1 cellular context compared by ENCODE assay signal in the genomic region with DNA sequence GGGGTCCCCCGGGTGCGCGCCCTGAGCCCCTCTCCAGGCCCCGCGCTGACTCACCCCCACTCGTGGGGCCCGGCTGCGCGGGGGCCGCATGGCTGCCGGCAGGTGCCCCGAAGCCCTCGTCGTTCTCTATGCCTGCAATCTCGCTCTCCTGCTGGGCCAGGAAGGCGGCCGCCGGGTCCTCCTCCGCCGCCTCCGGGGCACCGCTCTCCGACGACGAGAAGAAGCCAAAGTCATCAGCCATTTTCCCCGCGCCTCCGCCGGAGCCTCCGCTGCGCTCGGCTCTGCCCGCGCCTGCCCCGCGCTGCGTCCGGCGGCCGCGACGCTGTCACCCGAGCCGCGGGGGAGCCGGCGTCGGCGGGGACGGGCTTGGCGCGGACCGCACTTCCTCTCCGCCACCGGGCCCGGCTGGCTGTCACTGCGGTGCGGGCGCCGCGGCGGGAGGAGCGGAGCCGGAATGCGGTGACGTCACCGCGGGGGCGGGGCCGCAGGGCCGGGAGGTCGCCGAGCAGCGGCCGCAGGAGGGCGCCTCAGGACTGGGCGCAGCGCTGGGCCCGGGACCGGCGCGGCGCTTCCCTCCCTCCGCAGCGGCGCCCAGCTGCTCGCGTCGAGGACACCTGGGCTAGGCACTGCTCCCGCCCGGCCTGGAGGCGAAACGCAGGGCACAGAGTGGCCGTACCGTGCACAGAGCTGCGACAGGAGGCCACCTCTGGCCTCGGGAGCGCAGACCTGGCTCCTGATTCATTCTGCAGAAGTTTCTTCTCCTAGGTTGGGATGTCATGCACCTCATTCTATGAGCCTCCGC.
A peak's percentile ranks its signal among the peaks of the same experiment; 100 is the strongest.
TF ChIP-seq lines count a peak whose summit lies in the region.

A gene with protein sequence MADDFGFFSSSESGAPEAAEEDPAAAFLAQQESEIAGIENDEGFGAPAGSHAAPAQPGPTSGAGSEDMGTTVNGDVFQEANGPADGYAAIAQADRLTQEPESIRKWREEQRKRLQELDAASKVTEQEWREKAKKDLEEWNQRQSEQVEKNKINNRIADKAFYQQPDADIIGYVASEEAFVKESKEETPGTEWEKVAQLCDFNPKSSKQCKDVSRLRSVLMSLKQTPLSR (minus strand): TSS at position 417 of the 802 bp plus-strand sequence. CDS start 176 bp downstream, at position 241.

TF ChIP-seq in HepG2, 621 proteins besides CTCF, POLR2A, EP300 and RAD21 (continued from another document and continues in another):
- TF ChIP-seq, protein P1, sequence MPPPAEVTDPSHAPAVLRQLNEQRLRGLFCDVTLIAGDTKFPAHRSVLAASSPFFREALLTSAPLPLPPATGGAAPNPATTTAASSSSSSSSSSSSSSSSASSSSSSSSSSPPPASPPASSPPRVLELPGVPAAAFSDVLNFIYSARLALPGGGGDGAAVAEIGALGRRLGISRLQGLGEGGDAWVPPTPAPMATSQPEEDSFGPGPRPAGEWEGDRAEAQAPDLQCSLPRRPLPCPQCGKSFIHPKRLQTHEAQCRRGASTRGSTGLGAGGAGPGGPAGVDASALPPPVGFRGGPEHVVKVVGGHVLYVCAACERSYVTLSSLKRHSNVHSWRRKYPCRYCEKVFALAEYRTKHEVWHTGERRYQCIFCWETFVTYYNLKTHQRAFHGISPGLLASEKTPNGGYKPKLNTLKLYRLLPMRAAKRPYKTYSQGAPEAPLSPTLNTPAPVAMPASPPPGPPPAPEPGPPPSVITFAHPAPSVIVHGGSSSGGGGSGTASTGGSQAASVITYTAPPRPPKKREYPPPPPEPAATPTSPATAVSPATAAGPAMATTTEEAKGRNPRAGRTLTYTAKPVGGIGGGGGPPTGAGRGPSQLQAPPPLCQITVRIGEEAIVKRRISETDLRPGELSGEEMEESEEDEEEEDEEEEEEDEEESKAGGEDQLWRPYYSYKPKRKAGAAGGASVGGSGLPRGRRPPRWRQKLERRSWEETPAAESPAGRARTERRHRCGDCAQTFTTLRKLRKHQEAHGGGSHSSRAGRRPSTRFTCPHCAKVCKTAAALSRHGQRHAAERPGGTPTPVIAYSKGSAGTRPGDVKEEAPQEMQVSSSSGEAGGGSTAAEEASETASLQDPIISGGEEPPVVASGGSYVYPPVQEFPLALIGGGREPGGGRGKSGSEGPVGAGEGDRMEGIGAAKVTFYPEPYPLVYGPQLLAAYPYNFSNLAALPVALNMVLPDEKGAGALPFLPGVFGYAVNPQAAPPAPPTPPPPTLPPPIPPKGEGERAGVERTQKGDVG (CRISPR knock-in tag; IDR thresholded peaks at IDR 0.05; ENCODE audit: borderline replicate concordance), result no peak
- TF ChIP-seq DPF2 (CRISPR knock-in tag; IDR thresholded peaks at IDR 0.05; ENCODE audit: borderline replicate concordance, low read depth), result no peak
- no peak for TF ChIP-seq POLR2G (IDR thresholded peaks at IDR 0.05; ENCODE audit: low read depth, low read length)
- TF ChIP-seq TBL1XR1 (IDR thresholded peaks at IDR 0.05; ENCODE audit: borderline replicate concordance, low read length, partially characterized antibody), result no peak
- 0 out of 2 replicates have a peak, but pooled peaks have one; percentile 50 for TF ChIP-seq ZNF772 (CRISPR knock-in tag; IDR thresholded peaks at IDR 0.05)
- TF ChIP-seq, protein P2, sequence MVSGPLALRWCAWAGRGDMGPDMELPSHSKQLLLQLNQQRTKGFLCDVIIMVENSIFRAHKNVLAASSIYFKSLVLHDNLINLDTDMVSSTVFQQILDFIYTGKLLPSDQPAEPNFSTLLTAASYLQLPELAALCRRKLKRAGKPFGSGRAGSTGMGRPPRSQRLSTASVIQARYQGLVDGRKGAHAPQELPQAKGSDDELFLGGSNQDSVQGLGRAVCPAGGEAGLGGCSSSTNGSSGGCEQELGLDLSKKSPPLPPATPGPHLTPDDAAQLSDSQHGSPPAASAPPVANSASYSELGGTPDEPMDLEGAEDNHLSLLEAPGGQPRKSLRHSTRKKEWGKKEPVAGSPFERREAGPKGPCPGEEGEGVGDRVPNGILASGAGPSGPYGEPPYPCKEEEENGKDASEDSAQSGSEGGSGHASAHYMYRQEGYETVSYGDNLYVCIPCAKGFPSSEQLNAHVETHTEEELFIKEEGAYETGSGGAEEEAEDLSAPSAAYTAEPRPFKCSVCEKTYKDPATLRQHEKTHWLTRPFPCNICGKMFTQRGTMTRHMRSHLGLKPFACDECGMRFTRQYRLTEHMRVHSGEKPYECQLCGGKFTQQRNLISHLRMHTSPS (CRISPR knock-in tag; IDR thresholded peaks at IDR 0.05; ENCODE audit: low read depth), result peak; percentile 61; the same call in 1 of the 2 replicates
- TF ChIP-seq, protein P3, sequence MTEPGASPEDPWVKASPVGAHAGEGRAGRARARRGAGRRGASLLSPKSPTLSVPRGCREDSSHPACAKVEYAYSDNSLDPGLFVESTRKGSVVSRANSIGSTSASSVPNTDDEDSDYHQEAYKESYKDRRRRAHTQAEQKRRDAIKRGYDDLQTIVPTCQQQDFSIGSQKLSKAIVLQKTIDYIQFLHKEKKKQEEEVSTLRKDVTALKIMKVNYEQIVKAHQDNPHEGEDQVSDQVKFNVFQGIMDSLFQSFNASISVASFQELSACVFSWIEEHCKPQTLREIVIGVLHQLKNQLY (CRISPR knock-in tag; IDR thresholded peaks at IDR 0.05), result no peak
- TF ChIP-seq RBAK (CRISPR knock-in tag; IDR thresholded peaks at IDR 0.05), result no peak
- TF ChIP-seq POLR2AphosphoS5 (IDR thresholded peaks at IDR 0.05; ENCODE audit: low read depth, low read length), result peak; percentile 23; the same call in 1 of the 2 replicates
- TF ChIP-seq ZNF430 (CRISPR knock-in tag; IDR thresholded peaks at IDR 0.05), result 0 out of 2 replicates have a peak, but pooled peaks have one; percentile 44
- TF ChIP-seq, protein P4, sequence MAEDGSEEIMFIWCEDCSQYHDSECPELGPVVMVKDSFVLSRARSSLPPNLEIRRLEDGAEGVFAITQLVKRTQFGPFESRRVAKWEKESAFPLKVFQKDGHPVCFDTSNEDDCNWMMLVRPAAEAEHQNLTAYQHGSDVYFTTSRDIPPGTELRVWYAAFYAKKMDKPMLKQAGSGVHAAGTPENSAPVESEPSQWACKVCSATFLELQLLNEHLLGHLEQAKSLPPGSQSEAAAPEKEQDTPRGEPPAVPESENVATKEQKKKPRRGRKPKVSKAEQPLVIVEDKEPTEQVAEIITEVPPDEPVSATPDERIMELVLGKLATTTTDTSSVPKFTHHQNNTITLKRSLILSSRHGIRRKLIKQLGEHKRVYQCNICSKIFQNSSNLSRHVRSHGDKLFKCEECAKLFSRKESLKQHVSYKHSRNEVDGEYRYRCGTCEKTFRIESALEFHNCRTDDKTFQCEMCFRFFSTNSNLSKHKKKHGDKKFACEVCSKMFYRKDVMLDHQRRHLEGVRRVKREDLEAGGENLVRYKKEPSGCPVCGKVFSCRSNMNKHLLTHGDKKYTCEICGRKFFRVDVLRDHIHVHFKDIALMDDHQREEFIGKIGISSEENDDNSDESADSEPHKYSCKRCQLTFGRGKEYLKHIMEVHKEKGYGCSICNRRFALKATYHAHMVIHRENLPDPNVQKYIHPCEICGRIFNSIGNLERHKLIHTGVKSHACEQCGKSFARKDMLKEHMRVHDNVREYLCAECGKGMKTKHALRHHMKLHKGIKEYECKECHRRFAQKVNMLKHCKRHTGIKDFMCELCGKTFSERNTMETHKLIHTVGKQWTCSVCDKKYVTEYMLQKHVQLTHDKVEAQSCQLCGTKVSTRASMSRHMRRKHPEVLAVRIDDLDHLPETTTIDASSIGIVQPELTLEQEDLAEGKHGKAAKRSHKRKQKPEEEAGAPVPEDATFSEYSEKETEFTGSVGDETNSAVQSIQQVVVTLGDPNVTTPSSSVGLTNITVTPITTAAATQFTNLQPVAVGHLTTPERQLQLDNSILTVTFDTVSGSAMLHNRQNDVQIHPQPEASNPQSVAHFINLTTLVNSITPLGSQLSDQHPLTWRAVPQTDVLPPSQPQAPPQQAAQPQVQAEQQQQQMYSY (CRISPR knock-in tag; IDR thresholded peaks at IDR 0.05), result peak; percentile 71
- no peak; the same call in 1 of the 2 replicates for TF ChIP-seq ZNF790 (CRISPR knock-in tag; IDR thresholded peaks at IDR 0.05; ENCODE audit: borderline replicate concordance)
- TF ChIP-seq, protein P5, sequence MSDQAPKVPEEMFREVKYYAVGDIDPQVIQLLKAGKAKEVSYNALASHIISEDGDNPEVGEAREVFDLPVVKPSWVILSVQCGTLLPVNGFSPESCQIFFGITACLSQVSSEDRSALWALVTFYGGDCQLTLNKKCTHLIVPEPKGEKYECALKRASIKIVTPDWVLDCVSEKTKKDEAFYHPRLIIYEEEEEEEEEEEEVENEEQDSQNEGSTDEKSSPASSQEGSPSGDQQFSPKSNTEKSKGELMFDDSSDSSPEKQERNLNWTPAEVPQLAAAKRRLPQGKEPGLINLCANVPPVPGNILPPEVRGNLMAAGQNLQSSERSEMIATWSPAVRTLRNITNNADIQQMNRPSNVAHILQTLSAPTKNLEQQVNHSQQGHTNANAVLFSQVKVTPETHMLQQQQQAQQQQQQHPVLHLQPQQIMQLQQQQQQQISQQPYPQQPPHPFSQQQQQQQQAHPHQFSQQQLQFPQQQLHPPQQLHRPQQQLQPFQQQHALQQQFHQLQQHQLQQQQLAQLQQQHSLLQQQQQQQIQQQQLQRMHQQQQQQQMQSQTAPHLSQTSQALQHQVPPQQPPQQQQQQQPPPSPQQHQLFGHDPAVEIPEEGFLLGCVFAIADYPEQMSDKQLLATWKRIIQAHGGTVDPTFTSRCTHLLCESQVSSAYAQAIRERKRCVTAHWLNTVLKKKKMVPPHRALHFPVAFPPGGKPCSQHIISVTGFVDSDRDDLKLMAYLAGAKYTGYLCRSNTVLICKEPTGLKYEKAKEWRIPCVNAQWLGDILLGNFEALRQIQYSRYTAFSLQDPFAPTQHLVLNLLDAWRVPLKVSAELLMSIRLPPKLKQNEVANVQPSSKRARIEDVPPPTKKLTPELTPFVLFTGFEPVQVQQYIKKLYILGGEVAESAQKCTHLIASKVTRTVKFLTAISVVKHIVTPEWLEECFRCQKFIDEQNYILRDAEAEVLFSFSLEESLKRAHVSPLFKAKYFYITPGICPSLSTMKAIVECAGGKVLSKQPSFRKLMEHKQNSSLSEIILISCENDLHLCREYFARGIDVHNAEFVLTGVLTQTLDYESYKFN (CRISPR knock-in tag; conservative IDR thresholded peaks at IDR 0.05), result no peak
- peak; percentile 52; the same call in 1 of the 2 replicates for TF ChIP-seq MIXL1 (CRISPR knock-in tag; IDR thresholded peaks at IDR 0.05)
- peak; percentile 31; the same call in 1 of the 2 replicates for TF ChIP-seq NFYC (CRISPR knock-in tag; IDR thresholded peaks at IDR 0.05)
- TF ChIP-seq SP5 (CRISPR knock-in tag; IDR thresholded peaks at IDR 0.05; ENCODE audit: borderline replicate concordance, low read depth), result 0 out of 2 replicates have a peak, but pooled peaks have one; percentile 56
- TF ChIP-seq, protein P6, sequence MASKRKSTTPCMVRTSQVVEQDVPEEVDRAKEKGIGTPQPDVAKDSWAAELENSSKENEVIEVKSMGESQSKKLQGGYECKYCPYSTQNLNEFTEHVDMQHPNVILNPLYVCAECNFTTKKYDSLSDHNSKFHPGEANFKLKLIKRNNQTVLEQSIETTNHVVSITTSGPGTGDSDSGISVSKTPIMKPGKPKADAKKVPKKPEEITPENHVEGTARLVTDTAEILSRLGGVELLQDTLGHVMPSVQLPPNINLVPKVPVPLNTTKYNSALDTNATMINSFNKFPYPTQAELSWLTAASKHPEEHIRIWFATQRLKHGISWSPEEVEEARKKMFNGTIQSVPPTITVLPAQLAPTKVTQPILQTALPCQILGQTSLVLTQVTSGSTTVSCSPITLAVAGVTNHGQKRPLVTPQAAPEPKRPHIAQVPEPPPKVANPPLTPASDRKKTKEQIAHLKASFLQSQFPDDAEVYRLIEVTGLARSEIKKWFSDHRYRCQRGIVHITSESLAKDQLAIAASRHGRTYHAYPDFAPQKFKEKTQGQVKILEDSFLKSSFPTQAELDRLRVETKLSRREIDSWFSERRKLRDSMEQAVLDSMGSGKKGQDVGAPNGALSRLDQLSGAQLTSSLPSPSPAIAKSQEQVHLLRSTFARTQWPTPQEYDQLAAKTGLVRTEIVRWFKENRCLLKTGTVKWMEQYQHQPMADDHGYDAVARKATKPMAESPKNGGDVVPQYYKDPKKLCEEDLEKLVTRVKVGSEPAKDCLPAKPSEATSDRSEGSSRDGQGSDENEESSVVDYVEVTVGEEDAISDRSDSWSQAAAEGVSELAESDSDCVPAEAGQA (IDR thresholded peaks at IDR 0.05; ENCODE audit: low read depth), result no peak
- TF ChIP-seq, protein P6 (CRISPR knock-in tag; IDR thresholded peaks at IDR 0.05; ENCODE audit: borderline replicate concordance), result 0 out of 2 replicates have a peak, but pooled peaks have one; percentile 79
- TF ChIP-seq, protein P7, sequence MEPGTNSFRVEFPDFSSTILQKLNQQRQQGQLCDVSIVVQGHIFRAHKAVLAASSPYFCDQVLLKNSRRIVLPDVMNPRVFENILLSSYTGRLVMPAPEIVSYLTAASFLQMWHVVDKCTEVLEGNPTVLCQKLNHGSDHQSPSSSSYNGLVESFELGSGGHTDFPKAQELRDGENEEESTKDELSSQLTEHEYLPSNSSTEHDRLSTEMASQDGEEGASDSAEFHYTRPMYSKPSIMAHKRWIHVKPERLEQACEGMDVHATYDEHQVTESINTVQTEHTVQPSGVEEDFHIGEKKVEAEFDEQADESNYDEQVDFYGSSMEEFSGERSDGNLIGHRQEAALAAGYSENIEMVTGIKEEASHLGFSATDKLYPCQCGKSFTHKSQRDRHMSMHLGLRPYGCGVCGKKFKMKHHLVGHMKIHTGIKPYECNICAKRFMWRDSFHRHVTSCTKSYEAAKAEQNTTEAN (CRISPR knock-in tag; conservative IDR thresholded peaks at IDR 0.05), result 0 out of 2 replicates have a peak, but pooled peaks have one; percentile 50
- TF ChIP-seq HMG20A (CRISPR knock-in tag; IDR thresholded peaks at IDR 0.05; ENCODE audit: borderline replicate concordance), result no peak
- peak; percentile 72; the same call in 1 of the 2 replicates for TF ChIP-seq KLF6 (CRISPR knock-in tag; IDR thresholded peaks at IDR 0.05)
- TF ChIP-seq ZNF251 (CRISPR knock-in tag; IDR thresholded peaks at IDR 0.05), result no peak
- no peak for TF ChIP-seq MTF1 (CRISPR knock-in tag; IDR thresholded peaks at IDR 0.05)
- TF ChIP-seq, protein P8, sequence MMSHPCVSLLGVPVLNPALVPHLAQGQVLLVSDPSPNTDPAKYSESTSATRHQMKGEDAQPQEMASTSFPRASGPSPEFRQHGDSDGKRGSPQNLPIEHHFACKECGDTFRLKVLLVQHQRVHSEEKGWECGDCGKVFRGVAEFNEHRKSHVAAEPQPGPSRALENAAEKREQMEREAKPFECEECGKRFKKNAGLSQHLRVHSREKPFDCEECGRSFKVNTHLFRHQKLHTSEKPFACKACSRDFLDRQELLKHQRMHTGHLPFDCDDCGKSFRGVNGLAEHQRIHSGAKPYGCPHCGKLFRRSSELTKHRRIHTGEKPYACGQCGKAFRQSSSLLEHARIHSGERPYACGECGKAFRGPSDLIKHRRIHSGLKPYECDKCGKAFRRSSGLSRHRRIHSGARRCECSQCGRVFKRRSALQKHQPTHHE (CRISPR knock-in tag; IDR thresholded peaks at IDR 0.05; ENCODE audit: borderline replicate concordance), result no peak
